31 cellular contexts compared by ENCODE assay signal in genomic region chr12:13718271-13718670, GRCh38.
"Had no signal": no experiment of that assay in that cellular context is flagged by ENCODE, and none has a peak within 500 bp of the region (broad histone marks: within the 10 kb centered on the region; RNA-seq: fewer than 3 reads in every experiment).

No MANE protein-coding gene starts in this region.

- H3K36me3 ChIP-seq: ascending aorta, breast epithelium, cardiac muscle cell, gastrocnemius medialis had no signal

- H3K4me3 ChIP-seq: ascending aorta, breast epithelium, cardiac muscle cell, coronary artery, dorsolateral prefrontal cortex, gastrocnemius medialis had no signal

- H3K27me3 ChIP-seq: ascending aorta, gastrocnemius medialis had no signal

- H3K9me3 ChIP-seq: ascending aorta, breast epithelium, gastrocnemius medialis had no signal

- ATAC-seq: activated CD4-positive, alpha-beta T cell treated with anti-CD3 and anti-CD28 coated beads for 36 hours; activated CD8-positive, alpha-beta memory T cell treated with anti-CD3 and anti-CD28 coated beads, Interleukin-2, amount 10 ng/mL, durations not matched to agents 7 days and 5 days; activated CD8-positive, alpha-beta T cell treated with anti-CD3 and anti-CD28 coated beads, Interleukin-2, amount 10 ng/mL, durations not matched to agents 7 days and 5 days; activated naive CD4-positive, alpha-beta T cell treated with anti-CD3 and anti-CD28 coated beads, Interleukin-2, amount 50 U/mL, for 72 hours; activated T-cell treated with anti-CD3 and anti-CD28 coated beads, Interleukin-2, amount 50 U/mL, for 72 hours; esophagus mucosa; gastrocnemius medialis; T-helper 17 cell had no signal

- H3K4me1 ChIP-seq: ascending aorta, breast epithelium, gastrocnemius medialis had no signal

- H3K27ac ChIP-seq: ascending aorta, breast epithelium, cardiac muscle cell, coronary artery, dorsolateral prefrontal cortex, gastrocnemius medialis had no signal

- DNase-seq: activated CD4-positive, alpha-beta memory T cell treated with anti-CD3 and anti-CD28 coated beads for 36 hours; activated CD4-positive, alpha-beta T cell treated with anti-CD3 and anti-CD28 coated beads for 36 hours; activated CD4-positive, alpha-beta T cell treated with anti-CD3 and anti-CD28 coated beads, Interleukin-2, amount 10 ng/mL, durations not matched to agents 24 days and 14 days; activated CD4-positive, CD25-positive, alpha-beta regulatory T cell; activated CD4-positive, CD25-positive, alpha-beta regulatory T cell treated with anti-CD3 and anti-CD28 coated beads, Interleukin-2, amount 50 U/mL, for 72 hours; activated CD8-positive, alpha-beta memory T cell treated with anti-CD3 and anti-CD28 coated beads, Interleukin-2, amount 10 ng/mL, durations not matched to agents 7 days and 5 days; activated CD8-positive, alpha-beta memory T cell treated with anti-CD3 and anti-CD28 coated beads, Interleukin-2, amount 50 U/mL, for 4 hours; activated CD8-positive, alpha-beta T cell treated with anti-CD3 and anti-CD28 coated beads, Interleukin-2, amount 10 ng/mL, durations not matched to agents 7 days and 5 days; activated gamma-delta T cell; activated naive CD4-positive, alpha-beta T cell; activated naive CD4-positive, alpha-beta T cell treated with anti-CD3 and anti-CD28 coated beads, Interleukin-2, amount 10 ng/mL, durations not matched to agents 7 days and 5 days; activated naive CD8-positive, alpha-beta T cell treated with anti-CD3 and anti-CD28 coated beads, Interleukin-2, amount 10 ng/mL, durations not matched to agents 7 days and 5 days; activated T-cell treated with anti-CD3 and anti-CD28 coated beads, Interleukin-2, amount 50 U/mL, for 1 hour; activated T-cell treated with anti-CD3 and anti-CD28 coated beads, Interleukin-2, amount 50 U/mL, for 72 hours; central memory CD4-positive, alpha-beta T cell; cerebellar nuclear complex; dorsolateral prefrontal cortex; effector memory CD4-positive, alpha-beta T cell; endodermal cell; foreskin fibroblast; gastrocnemius medialis; glutamatergic neuron; T-helper 1 cell; T-helper 17 cell; T1000 had no signal
